22 cellular contexts compared by ENCODE assay signal in genomic region chr2:60513996-60514395, GRCh38. TPM values are rescaled to one million over a fixed set of nuclear protein-coding genes. Genes with fewer than 3 reads are reported as not detected.
DNase-seq lines count a peak whose midpoint lies in the region; TF ChIP-seq lines count a peak whose summit lies in the region.
"Had no signal": no experiment of that assay in that cellular context is flagged by ENCODE, and none has a peak within 500 bp of the region (broad histone marks: within the 10 kb centered on the region; RNA-seq: fewer than 3 reads in every experiment).

No MANE protein-coding gene starts in this region.

- no peak for DNase-seq in Karpas-422
- DNase-seq in esophagus squamous epithelium (lab: John Stamatoyannopoulos, UW): no peak
- DNase-seq in osteocyte (ENCODE audit: extremely low spot score, unreplicated experiment): peak; percentile 57
- DNase-seq in NCI-H128 (lab: John Stamatoyannopoulos, UW; ENCODE audit: unreplicated experiment): no peak
- DNase-seq in stimulated activated CD4-positive, alpha-beta T cell treated with anti-CD3 and anti-CD28 coated beads, Interleukin-12 subunit alpha, Interleukin-12 subunit beta, amount 100 ng/mL, for 4 hours: no peak
- DNase-seq in activated T-cell treated with anti-CD3 and anti-CD28 coated beads, Interleukin-2, amount 50 U/mL, for 24 hours: no peak
- DNase-seq in NCI-H1417 (lab: John Stamatoyannopoulos, UW): no peak
- DNase-seq: BE2C; CD4-positive, alpha-beta memory T cell; DMS153; EL; IMR-90; Kasumi-1; MM.1S; NCI-H1092; NCI-H2081; NCI-H2171 treated with DMSO at 0.1 percent for 48 hours; NCI-H446; NCI-H526 treated with DMSO at 0.1 percent for 48 hours; Peyer's patch had no signal

- no peaks in the 10 kb centered on the region for H3K27me3 Mint-ChIP-seq in osteocyte (ENCODE audit: unreplicated experiment)
- peaks cover 37% of the 10 kb centered on the region for H3K27me3 Mint-ChIP-seq in activated T-cell treated with anti-CD3 and anti-CD28 coated beads, Interleukin-2, amount 50 U/mL, for 24 hours

- H3K9me3 ChIP-seq in BLaER1: no peaks in the 10 kb centered on the region
- no peaks in the 10 kb centered on the region for H3K9me3 ChIP-seq in Karpas-422 (ENCODE audit: low read length)
- no peaks in the 10 kb centered on the region for H3K9me3 ChIP-seq in esophagus squamous epithelium
- H3K9me3 ChIP-seq: BE2C, Peyer's patch had no signal

- WGBS in esophagus squamous epithelium, 2 donors: 79 to 93% methylated on average over 2 to 3 of the region's 4 CpGs

- no peaks in the 10 kb centered on the region for H3K36me3 Mint-ChIP-seq in osteocyte (ENCODE audit: unreplicated experiment)
- H3K36me3 Mint-ChIP-seq in activated T-cell treated with anti-CD3 and anti-CD28 coated beads, Interleukin-2, amount 50 U/mL, for 24 hours (ENCODE audit: low read depth): no peaks in the 10 kb centered on the region
- H3K36me3 Mint-ChIP-seq: CD4-positive, alpha-beta memory T cell had no signal

- no peaks in the 10 kb centered on the region for H3K9me3 Mint-ChIP-seq in osteocyte (ENCODE audit: unreplicated experiment)
- H3K9me3 Mint-ChIP-seq in activated T-cell treated with anti-CD3 and anti-CD28 coated beads, Interleukin-2, amount 50 U/mL, for 24 hours: no peaks in the 10 kb centered on the region

- H3K27me3 ChIP-seq in BLaER1: no peaks in the 10 kb centered on the region
- no peaks in the 10 kb centered on the region for H3K27me3 ChIP-seq in Karpas-422 (ENCODE audit: low read length)
- H3K27me3 ChIP-seq in esophagus squamous epithelium: peaks cover 0 to 15% (median 0%) of the 10 kb centered on the region in 4 donors
- H3K27me3 ChIP-seq: BE2C, Peyer's patch had no signal

- no peak overlapping the region for H2AFZ ChIP-seq in Karpas-422 (ENCODE audit: low read length)

- H3K9ac ChIP-seq in BLaER1 (no peak overlapping the region), Karpas-422 (ENCODE audit: low read length) (no peak overlapping the region; the same call in 1 of the 2 replicates)

- no peak for TF ChIP-seq CTCF in esophagus squamous epithelium (IDR thresholded peaks at IDR 0.05)
- TF ChIP-seq CTCF in osteocyte (IDR thresholded peaks at IDR 0.05): no peak

- no peak for TF ChIP-seq POLR2A in esophagus squamous epithelium (IDR thresholded peaks at IDR 0.05)

- H3K27ac Mint-ChIP-seq in osteocyte (ENCODE audit: unreplicated experiment): no peak overlapping the region
- no peak overlapping the region for H3K27ac Mint-ChIP-seq in activated T-cell treated with anti-CD3 and anti-CD28 coated beads, Interleukin-2, amount 50 U/mL, for 24 hours
- H3K27ac Mint-ChIP-seq: CD4-positive, alpha-beta memory T cell had no signal

- intact Hi-C loops in esophagus squamous epithelium (cut with DNase I): no loop called here

- H3K79me2 ChIP-seq in Karpas-422 (ENCODE audit: low read length): peaks cover 100% of the 10 kb centered on the region

- H4K20me1 ChIP-seq in BLaER1 (peaks cover 100% of the 10 kb centered on the region), Karpas-422 (ENCODE audit: insufficient read depth, low read depth, low read length) (peaks cover 21% of the 10 kb centered on the region)

- H3K4me2 ChIP-seq in BLaER1 (peak overlapping the region; percentile 67; the same call in 1 of the 2 replicates), Karpas-422 (ENCODE audit: low read depth, low read length, poor library complexity, severe bottlenecking) (no peak overlapping the region)

- H3K36me3 ChIP-seq in BLaER1: peaks cover 97% of the 10 kb centered on the region
- H3K36me3 ChIP-seq in Karpas-422 (ENCODE audit: insufficient read depth, low read length): peaks cover 56% of the 10 kb centered on the region
- no peaks in the 10 kb centered on the region for H3K36me3 ChIP-seq in esophagus squamous epithelium
- H3K36me3 ChIP-seq: BE2C, Peyer's patch had no signal

- H3K4me3 ChIP-seq in BLaER1: no peak overlapping the region
- no peak overlapping the region for H3K4me3 ChIP-seq in Karpas-422 (ENCODE audit: low read length)
- H3K4me3 ChIP-seq in esophagus squamous epithelium: no peak overlapping the region
- H3K4me3 ChIP-seq: Peyer's patch had no signal

- no peak overlapping the region for H3K4me3 Mint-ChIP-seq in osteocyte (ENCODE audit: unreplicated experiment)
- H3K4me3 Mint-ChIP-seq in activated T-cell treated with anti-CD3 and anti-CD28 coated beads, Interleukin-2, amount 50 U/mL, for 24 hours: no peak overlapping the region
- H3K4me3 Mint-ChIP-seq: CD4-positive, alpha-beta memory T cell had no signal

- H3K4me1 Mint-ChIP-seq in osteocyte (ENCODE audit: unreplicated experiment): peaks cover 29% of the 10 kb centered on the region
- peaks cover 13% of the 10 kb centered on the region for H3K4me1 Mint-ChIP-seq in activated T-cell treated with anti-CD3 and anti-CD28 coated beads, Interleukin-2, amount 50 U/mL, for 24 hours (ENCODE audit: low read depth)

- H3K4me1 ChIP-seq in BLaER1 (peaks cover 100% of the 10 kb centered on the region), Karpas-422 (ENCODE audit: low read length) (peaks cover 94% of the 10 kb centered on the region), esophagus squamous epithelium (peaks cover 22 to 96% (median 27%) of the 10 kb centered on the region in 3 donors)
- H3K4me1 ChIP-seq: BE2C had no signal

- peak overlapping the region; percentile 52; the same call in 1 of the 2 replicates for H3K27ac ChIP-seq in BLaER1
- H3K27ac ChIP-seq in Karpas-422 (ENCODE audit: low read length): peak overlapping the region; percentile 40; the same call in 1 of the 2 replicates
- H3K27ac ChIP-seq in esophagus squamous epithelium: peak overlapping the region in 3 of 4 donors; percentile 69 to 85 (median 78)

- H3K9me2 ChIP-seq in Karpas-422 (replicated peaks; ENCODE audit: insufficient read depth, low read length): no peaks in the 10 kb centered on the region

RNA-seq across cellular contexts. Expression of gene BCL11A, which starts 39.5 kb away (rescaled TPM):
- 159 and 190 TPM in 2 replicates for total RNA-seq in Karpas-422 (2014; rRNA removed; shearing (Covaris generic); ENCODE audit: low replicate concordance)
- 10 to 100 TPM; 23.9 to 46.2 (median 33.8) TPM for total RNA-seq in esophagus squamous epithelium
- 9.7 and 10.7 TPM in 2 replicates for total RNA-seq in osteocyte
- total RNA-seq: A172 had no signal
